18 cellular contexts compared by ENCODE assay signal in the genomic region with DNA sequence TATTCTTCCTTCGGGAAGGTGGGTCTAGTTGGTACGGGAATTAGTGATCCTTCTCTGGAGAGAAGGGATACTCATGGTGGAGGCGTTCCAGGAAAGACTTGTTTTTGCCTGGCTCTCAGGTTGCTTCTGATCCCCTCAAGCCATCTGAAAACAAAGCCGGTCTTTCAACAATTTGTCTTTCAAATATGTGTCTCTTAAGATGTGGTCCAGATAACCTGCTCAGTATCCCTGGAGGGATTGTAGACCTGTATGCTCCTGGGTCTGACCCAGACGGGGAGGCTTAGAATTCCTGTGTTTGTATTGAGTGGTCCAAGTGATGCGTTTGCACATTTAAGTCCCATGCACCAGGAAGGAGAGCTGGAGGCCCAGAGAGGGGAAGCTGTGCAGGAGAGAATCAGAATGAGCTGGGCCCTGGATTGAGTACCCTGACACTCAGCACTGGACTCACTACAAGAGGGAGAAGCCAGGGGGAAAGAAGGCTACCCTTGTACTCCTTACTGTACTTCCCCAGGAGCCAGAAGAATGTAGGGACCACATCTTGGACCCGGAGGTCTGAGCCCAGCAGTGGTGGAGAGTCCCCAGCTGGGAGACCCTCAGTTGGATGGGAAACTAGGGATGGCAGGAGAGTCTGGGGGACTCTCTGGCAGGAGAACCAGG. TPM values are rescaled to one million over a fixed set of nuclear protein-coding genes. Genes with fewer than 3 reads are reported as not detected.
A peak's percentile ranks its signal among the peaks of the same experiment; 100 is the strongest.
DNase-seq lines count a peak whose midpoint lies in the region; ATAC-seq, FAIRE-seq and TF ChIP-seq lines count a peak whose summit lies in the region.
"Had no signal": no experiment of that assay in that cellular context is flagged by ENCODE, and none has a peak within 500 bp of the region (broad histone marks: within the 10 kb centered on the region; RNA-seq: fewer than 3 reads in every experiment).

No MANE protein-coding gene starts in this region.

- H3K4me3 ChIP-seq in trophoblast cell (ENCODE audit: low read depth, low read length): no peak overlapping the region
- H3K4me3 ChIP-seq in HepG2 (replicated peaks in 1 of 3; ENCODE audit: insufficient read depth in 1 of 3, low read depth in 2 of 3, low read length in 3 of 3): no peak overlapping the region
- no peak overlapping the region for H3K4me3 ChIP-seq in esophagus muscularis mucosa

- peak overlapping the region; percentile 41 for H3K4me3 Mint-ChIP-seq in activated T-helper 17 cell treated with anti-CD3 and anti-CD28 coated beads, Interleukin-2, amount 50 U/mL, for 72 hours
- no peak overlapping the region for H3K4me3 Mint-ChIP-seq in activated T-helper 2 cell treated with anti-CD3 and anti-CD28 coated beads, Interferon-gamma antibody, Interleukin-2, Interleukin-4, amounts not matched to agents 10 μg/mL and 5 μg/mL and 100 μg/mL, durations not matched to agents 14 hours and 24 hours and 36 hours (ENCODE audit: low read depth)
- H3K4me3 Mint-ChIP-seq: CD14-positive monocyte had no signal

- WGBS in trophoblast cell (ENCODE audit: extremely low coverage, insufficient coverage, insufficient read length): no CpG with 5 or more reads among the region's 7 CpGs
- 39% methylated on average over 6 of the region's 7 CpGs for WGBS in HepG2 (ENCODE audit: low lambda C conversion rate)
- 94% methylated on average over 7 of the region's 7 CpGs for WGBS in esophagus muscularis mucosa

- TF ChIP-seq RAD21 in HepG2 (CRISPR knock-in tag; IDR thresholded peaks at IDR 0.05): no peak

- H4K8ac ChIP-seq in trophoblast cell (ENCODE audit: low read depth, low read length): no peak overlapping the region

- H3K4me2 ChIP-seq in trophoblast cell (ENCODE audit: low read length) (peak overlapping the region; percentile 5), HepG2 (ENCODE audit: low read depth, low read length) (no peak overlapping the region)

- intact Hi-C loops in HepG2 (cut with micrococcal nuclease; ENCODE audit: unreplicated experiment): loop anchor here (1.0 kb wide), 1 partner anchor 28 kb away; no protein-coding TSS in a partner anchor
- intact Hi-C loops in activated T-helper 2 cell treated with anti-CD3 and anti-CD28 coated beads, Interferon-gamma antibody, Interleukin-2, Interleukin-4, amounts not matched to agents 10 μg/mL and 5 μg/mL and 100 μg/mL, durations not matched to agents 14 hours and 24 hours and 36 hours (cut with micrococcal nuclease): loop anchor here (5.0 kb wide), 1 partner anchor 40 kb away; the partner anchor contains the start of genes ERH and SLC39A9
- intact Hi-C loops in esophagus muscularis mucosa (cut with DNase I): no loop called here

- no peak overlapping the region for H4K91ac ChIP-seq in trophoblast cell (ENCODE audit: low read depth, low read length)

- H3K9me3 Mint-ChIP-seq in activated T-helper 17 cell treated with anti-CD3 and anti-CD28 coated beads, Interleukin-2, amount 50 U/mL, for 72 hours: no peaks in the 10 kb centered on the region
- no peaks in the 10 kb centered on the region for H3K9me3 Mint-ChIP-seq in activated T-helper 2 cell treated with anti-CD3 and anti-CD28 coated beads, Interferon-gamma antibody, Interleukin-2, Interleukin-4, amounts not matched to agents 10 μg/mL and 5 μg/mL and 100 μg/mL, durations not matched to agents 14 hours and 24 hours and 36 hours
- H3K9me3 Mint-ChIP-seq: CD14-positive monocyte, IgD-negative memory B cell had no signal

- H3K27ac ChIP-seq in 22Rv1 (peak overlapping the region; percentile 55), trophoblast cell (ENCODE audit: low read depth, low read length) (no peak overlapping the region), HepG2 (ENCODE audit: extremely low read length, insufficient read depth, low read length) (no peak overlapping the region), esophagus muscularis mucosa (replicated peaks in 1 of 4) (no peak overlapping the region)

- TF ChIP-seq POLR2A in HepG2 (IDR thresholded peaks at IDR 0.05; ENCODE audit: insufficient read depth in 1 of 2, low read depth in 2 of 2, low read length in 2 of 2) (no peak), esophagus muscularis mucosa (IDR thresholded peaks at IDR 0.05; ENCODE audit: low read depth) (no peak)

- no peak overlapping the region for H2BK12ac ChIP-seq in trophoblast cell (ENCODE audit: low read length)

- TF ChIP-seq CTCF in 22Rv1 (IDR thresholded peaks at IDR 0.05) (no peak), HepG2 (CRISPR knock-in tag; IDR thresholded peaks at IDR 0.05) (no peak), esophagus muscularis mucosa (IDR thresholded peaks at IDR 0.05) (no peak)

- H3K9ac ChIP-seq in trophoblast cell (ENCODE audit: low read length): no peak overlapping the region
- H3K9ac ChIP-seq in HepG2 (ENCODE audit: insufficient read depth, low read depth, low read length): no peak overlapping the region

- peak; percentile 6 for DNase-seq in NOMO-1 treated with DMSO at 0.1 percent for 48 hours (lab: John Stamatoyannopoulos, UW; ENCODE audit: unreplicated experiment)
- no peak for DNase-seq in NOMO-1 treated with dmso at 0.1 percent for 144 hours (lab: John Stamatoyannopoulos, UW; ENCODE audit: unreplicated experiment)
- peak; percentile 42 to 80 for DNase-seq in trophoblast cell
- DNase-seq in HepG2 (ENCODE audit: low spot score): no peak
- DNase-seq in activated T-helper 2 cell treated with anti-CD3 and anti-CD28 coated beads, Interferon-gamma antibody, Interleukin-2, Interleukin-4, amounts not matched to agents 10 μg/mL and 5 μg/mL and 100 μg/mL, durations not matched to agents 14 hours and 24 hours and 36 hours (ENCODE audit: low spot score): no peak
- DNase-seq in esophagus muscularis mucosa (ENCODE audit: extremely low spot score): no peak
- DNase-seq: NCI-H1694, NCI-H2081, NCI-H2171, NCI-H345, NCI-H524, NCI-H82 had no signal

- H4K20me1 ChIP-seq in HepG2 (ENCODE audit: insufficient read depth, low read length): no peaks in the 10 kb centered on the region

- no peaks in the 10 kb centered on the region for H3K27me3 ChIP-seq in trophoblast cell (ENCODE audit: insufficient read depth, low read length)
- peaks cover 1 to 14% of the 10 kb centered on the region in 2 experiments; a peak in 1 of 5 replicates for H3K27me3 ChIP-seq in HepG2 (ENCODE audit: control insufficient read depth in 1 of 2, insufficient read depth in 2 of 2, low read length in 2 of 2)
- H3K27me3 ChIP-seq in esophagus muscularis mucosa: no peaks in the 10 kb centered on the region

- H4K12ac ChIP-seq in trophoblast cell (ENCODE audit: low read depth, low read length): no peak overlapping the region

- H3K18ac ChIP-seq in trophoblast cell (ENCODE audit: low read length): no peak overlapping the region

- ATAC-seq in activated T-helper 17 cell treated with anti-CD3 and anti-CD28 coated beads, Interleukin-2, amount 50 U/mL, for 72 hours (replicated peaks): no peak
- ATAC-seq in HepG2: no peak
- ATAC-seq: Right ventricle myocardium inferior had no signal

- no peak overlapping the region for H3K23ac ChIP-seq in trophoblast cell (ENCODE audit: low read length)

- no peak overlapping the region for H2BK120ac ChIP-seq in trophoblast cell (ENCODE audit: insufficient read depth, low read length, poor library complexity)

- in situ Hi-C loops in HepG2 (cut with HindIII; ENCODE audit: extremely low pct_ligation_motif_present, low pct_unique_long_range_greater_than_20kb): no loop called here

- no peak overlapping the region for H2AK5ac ChIP-seq in trophoblast cell (ENCODE audit: low read length)

- CTCF ChIA-PET in HepG2 (lab: Yijun Ruan, JAX; ENCODE audit: low intra/inter-chr PET ratio, low total read pairs): no interaction called here

- no TSS peak for BruUV-seq in HepG2 (replicated peaks; lab: Mats Ljungman, UMichigan)

- H3K27me3 Mint-ChIP-seq in activated T-helper 17 cell treated with anti-CD3 and anti-CD28 coated beads, Interleukin-2, amount 50 U/mL, for 72 hours: no peaks in the 10 kb centered on the region
- no peaks in the 10 kb centered on the region for H3K27me3 Mint-ChIP-seq in activated T-helper 2 cell treated with anti-CD3 and anti-CD28 coated beads, Interferon-gamma antibody, Interleukin-2, Interleukin-4, amounts not matched to agents 10 μg/mL and 5 μg/mL and 100 μg/mL, durations not matched to agents 14 hours and 24 hours and 36 hours (ENCODE audit: low read depth)

- no peak for FAIRE-seq in HepG2 (lab: Jason Lieb, UNC)
- FAIRE-seq: H54 had no signal

- H3K4me1 ChIP-seq in trophoblast cell (ENCODE audit: control insufficient read depth in 1 of 2, insufficient read depth in 2 of 2, low read length in 2 of 2) (peaks cover 11 to 13% of the 10 kb centered on the region in 2 experiments), HepG2 (ENCODE audit: insufficient read depth, low read length) (peaks cover 30% of the 10 kb centered on the region), esophagus muscularis mucosa (peaks cover 6 to 19% (median 15%) of the 10 kb centered on the region in 4 donors)

- H3K36me3 ChIP-seq in trophoblast cell (ENCODE audit: control insufficient read depth in 1 of 2, insufficient read depth in 2 of 2, low read length in 2 of 2) (no peaks in the 10 kb centered on the region), HepG2 (replicated peaks in 1 of 2; ENCODE audit: control insufficient read depth in 1 of 2, insufficient read depth in 2 of 2, low read length in 2 of 2) (no peaks in the 10 kb centered on the region), esophagus muscularis mucosa (no peaks in the 10 kb centered on the region)

- H3K4ac ChIP-seq in trophoblast cell (ENCODE audit: low read depth, low read length): no peak overlapping the region

- no peaks in the 10 kb centered on the region for H3K36me3 Mint-ChIP-seq in activated T-helper 17 cell treated with anti-CD3 and anti-CD28 coated beads, Interleukin-2, amount 50 U/mL, for 72 hours (ENCODE audit: low read depth)
- peaks cover 3% of the 10 kb centered on the region for H3K36me3 Mint-ChIP-seq in activated T-helper 2 cell treated with anti-CD3 and anti-CD28 coated beads, Interferon-gamma antibody, Interleukin-2, Interleukin-4, amounts not matched to agents 10 μg/mL and 5 μg/mL and 100 μg/mL, durations not matched to agents 14 hours and 24 hours and 36 hours (ENCODE audit: low read depth)
- H3K36me3 Mint-ChIP-seq: CD14-positive monocyte, IgD-negative memory B cell had no signal

- no peak for TF ChIP-seq EP300 in HepG2 (IDR thresholded peaks at IDR 0.05; ENCODE audit: low read depth in 2 of 2, low read length in 2 of 2)
- TF ChIP-seq EP300 in HepG2 (CRISPR knock-in tag; IDR thresholded peaks at IDR 0.05; ENCODE audit: borderline replicate concordance): no peak
- no peak for TF ChIP-seq EP300 in esophagus muscularis mucosa (IDR thresholded peaks at IDR 0.05)

- POLR2A ChIA-PET in HepG2 (lab: Yijun Ruan, JAX): no interaction called here

- H2BK5ac ChIP-seq in trophoblast cell (ENCODE audit: low read depth, low read length, poor library complexity): no peak overlapping the region

- H3K79me2 ChIP-seq in trophoblast cell (ENCODE audit: control insufficient read depth, insufficient read depth, low read length, poor library complexity): no peaks in the 10 kb centered on the region
- H3K79me2 ChIP-seq in HepG2 (ENCODE audit: insufficient read depth, low read length): no peaks in the 10 kb centered on the region

- peaks cover 3% of the 10 kb centered on the region for H3K79me1 ChIP-seq in trophoblast cell (ENCODE audit: low read length)

- peaks cover 25% of the 10 kb centered on the region for H3K4me1 Mint-ChIP-seq in activated T-helper 17 cell treated with anti-CD3 and anti-CD28 coated beads, Interleukin-2, amount 50 U/mL, for 72 hours
- H3K4me1 Mint-ChIP-seq in activated T-helper 2 cell treated with anti-CD3 and anti-CD28 coated beads, Interferon-gamma antibody, Interleukin-2, Interleukin-4, amounts not matched to agents 10 μg/mL and 5 μg/mL and 100 μg/mL, durations not matched to agents 14 hours and 24 hours and 36 hours (ENCODE audit: low read depth): peaks cover 26% of the 10 kb centered on the region

- H3K14ac ChIP-seq in trophoblast cell (ENCODE audit: low read length): no peak overlapping the region

- H3K9me3 ChIP-seq in trophoblast cell (ENCODE audit: insufficient read depth, low read depth, low read length): peaks cover 5% of the 10 kb centered on the region
- H3K9me3 ChIP-seq in HepG2 (ENCODE audit: low read length): no peaks in the 10 kb centered on the region
- no peaks in the 10 kb centered on the region for H3K9me3 ChIP-seq in esophagus muscularis mucosa

- H3K27ac Mint-ChIP-seq in activated T-helper 17 cell treated with anti-CD3 and anti-CD28 coated beads, Interleukin-2, amount 50 U/mL, for 72 hours: peak overlapping the region; percentile 42
- no peak overlapping the region for H3K27ac Mint-ChIP-seq in activated T-helper 2 cell treated with anti-CD3 and anti-CD28 coated beads, Interferon-gamma antibody, Interleukin-2, Interleukin-4, amounts not matched to agents 10 μg/mL and 5 μg/mL and 100 μg/mL, durations not matched to agents 14 hours and 24 hours and 36 hours
- H3K27ac Mint-ChIP-seq: CD14-positive monocyte had no signal

- no peak overlapping the region for H2AFZ ChIP-seq in trophoblast cell (ENCODE audit: insufficient read depth, low read length, poor library complexity)
- no peak overlapping the region for H2AFZ ChIP-seq in HepG2 (ENCODE audit: low read length)

RNA-seq across cellular contexts. Expression of gene ERH, which starts 40.4 kb away (rescaled TPM):
- total RNA-seq in activated T-helper 17 cell treated with anti-CD3 and anti-CD28 coated beads, Interleukin-2, amount 50 U/mL, for 72 hours: 100 to 1,000 TPM; 198 to 374 TPM
- polyA plus RNA-seq in trophoblast cell (2013): 159 TPM in 2 replicates
- total RNA-seq in HepG2 (2016; rRNA removed; fragmentation: Illumina TruSeq; extraction: Trizol) (341 and 491 TPM in 2 replicates), esophagus muscularis mucosa (10 to 100 TPM; 43.1 to 92.6 (median 64.2) TPM)
- 125 and 129 TPM in 2 replicates for total RNA-seq in HepG2 (2016; cell fraction: cytosol; rRNA removed; fragmentation: Illumina TruSeq; extraction: Trizol; ENCODE audit: low read depth)
- total RNA-seq in HepG2 (2016; cell fraction: insoluble cytoplasmic fraction; rRNA removed; fragmentation: Illumina TruSeq; extraction: Trizol): 358 and 522 TPM in 2 replicates
- 183 and 193 TPM in 2 replicates for total RNA-seq in HepG2 (2016; cell fraction: membrane; rRNA removed; fragmentation: Illumina TruSeq; extraction: Trizol)
- total RNA-seq in HepG2 (2016; cell fraction: nucleus; rRNA removed; fragmentation: Illumina TruSeq; extraction: Trizol): 143 and 174 TPM in 2 replicates
- 75.8 and 105 TPM in 2 replicates for polyA plus RNA-seq in HepG2 (2011; rRNA removed)
- 90.2 and 93.3 TPM in 2 replicates for polyA plus RNA-seq in HepG2 (2011; cell fraction: cytosol; rRNA removed)
- polyA plus RNA-seq in HepG2 (2011; cell fraction: nucleus; rRNA removed): 21.4 and 29.5 TPM in 2 replicates
- 129 and 223 TPM in 2 replicates for polyA plus RNA-seq in HepG2 (2012)
- polyA plus RNA-seq in HepG2 (2016; cell fraction: cytosol; fragmentation: Illumina TruSeq; extraction: Trizol; ENCODE audit: low read depth): 100 and 107 TPM in 2 replicates
- polyA plus RNA-seq in HepG2 (2016; cell fraction: insoluble cytoplasmic fraction; fragmentation: Illumina TruSeq; extraction: Trizol; ENCODE audit: low read depth): 571 and 661 TPM in 2 replicates
- polyA plus RNA-seq in HepG2 (2016; cell fraction: membrane; fragmentation: Illumina TruSeq; extraction: Trizol; ENCODE audit: low read depth): 175 and 180 TPM in 2 replicates
- polyA plus RNA-seq in HepG2 (2016; cell fraction: nucleus; fragmentation: Illumina TruSeq; extraction: Trizol; ENCODE audit: insufficient read depth, low read depth): 224 and 228 TPM in 2 replicates
- polyA minus RNA-seq in HepG2 (2011; rRNA and poly(A)+ RNA removed; ENCODE audit: low replicate concordance): 48.2 and 87.3 TPM in 2 replicates
- 116 and 129 TPM in 2 replicates for polyA minus RNA-seq in HepG2 (2011; cell fraction: cytosol; rRNA and poly(A)+ RNA removed)
- 100 and 107 TPM in 2 replicates for polyA minus RNA-seq in HepG2 (2011; cell fraction: nucleus; rRNA and poly(A)+ RNA removed)
- total RNA-seq in activated T-helper 2 cell treated with anti-CD3 and anti-CD28 coated beads, Interferon-gamma antibody, Interleukin-2, Interleukin-4, amounts not matched to agents 10 μg/mL and 5 μg/mL and 100 μg/mL, durations not matched to agents 14 hours and 24 hours and 36 hours: 390 and 410 TPM in 2 replicates

RNA-seq across cellular contexts. Expression of gene SLC39A9, which starts 40.8 kb away (rescaled TPM):
- 10 to 100 TPM; 43.9 to 61.1 TPM for total RNA-seq in activated T-helper 17 cell treated with anti-CD3 and anti-CD28 coated beads, Interleukin-2, amount 50 U/mL, for 72 hours
- polyA plus RNA-seq in trophoblast cell (2013): 41.2 and 42.9 TPM in 2 replicates
- total RNA-seq in HepG2 (2016; rRNA removed; fragmentation: Illumina TruSeq; extraction: Trizol): 63.8 and 69.5 TPM in 2 replicates
- total RNA-seq in HepG2 (2016; cell fraction: cytosol; rRNA removed; fragmentation: Illumina TruSeq; extraction: Trizol; ENCODE audit: low read depth): 9.2 and 9.9 TPM in 2 replicates
- 65.8 and 71.2 TPM in 2 replicates for total RNA-seq in HepG2 (2016; cell fraction: insoluble cytoplasmic fraction; rRNA removed; fragmentation: Illumina TruSeq; extraction: Trizol)
- total RNA-seq in HepG2 (2016; cell fraction: membrane; rRNA removed; fragmentation: Illumina TruSeq; extraction: Trizol): 32.7 and 37.8 TPM in 2 replicates
- total RNA-seq in HepG2 (2016; cell fraction: nucleus; rRNA removed; fragmentation: Illumina TruSeq; extraction: Trizol): 64.0 and 64.2 TPM in 2 replicates
- 45.5 and 46.6 TPM in 2 replicates for polyA plus RNA-seq in HepG2 (2011; rRNA removed)
- 33.9 and 43.3 TPM in 2 replicates for polyA plus RNA-seq in HepG2 (2011; cell fraction: cytosol; rRNA removed)
- 27.1 and 28.1 TPM in 2 replicates for polyA plus RNA-seq in HepG2 (2011; cell fraction: nucleus; rRNA removed)
- 21.9 and 26.1 TPM in 2 replicates for polyA plus RNA-seq in HepG2 (2012)
- polyA plus RNA-seq in HepG2 (2016; cell fraction: cytosol; fragmentation: Illumina TruSeq; extraction: Trizol; ENCODE audit: low read depth): 3.7 and 4.1 TPM in 2 replicates
- 30.0 and 36.3 TPM in 2 replicates for polyA plus RNA-seq in HepG2 (2016; cell fraction: insoluble cytoplasmic fraction; fragmentation: Illumina TruSeq; extraction: Trizol; ENCODE audit: low read depth)
- 14.3 and 15.0 TPM in 2 replicates for polyA plus RNA-seq in HepG2 (2016; cell fraction: membrane; fragmentation: Illumina TruSeq; extraction: Trizol; ENCODE audit: low read depth)
- polyA plus RNA-seq in HepG2 (2016; cell fraction: nucleus; fragmentation: Illumina TruSeq; extraction: Trizol; ENCODE audit: insufficient read depth, low read depth): 43.0 and 43.2 TPM in 2 replicates
- 194 and 305 TPM in 2 replicates for polyA minus RNA-seq in HepG2 (2011; rRNA and poly(A)+ RNA removed; ENCODE audit: low replicate concordance)
- 55.4 and 68.9 TPM in 2 replicates for polyA minus RNA-seq in HepG2 (2011; cell fraction: cytosol; rRNA and poly(A)+ RNA removed)
- polyA minus RNA-seq in HepG2 (2011; cell fraction: nucleus; rRNA and poly(A)+ RNA removed): 48.5 and 59.8 TPM in 2 replicates
- 43.7 and 46.7 TPM in 2 replicates for total RNA-seq in activated T-helper 2 cell treated with anti-CD3 and anti-CD28 coated beads, Interferon-gamma antibody, Interleukin-2, Interleukin-4, amounts not matched to agents 10 μg/mL and 5 μg/mL and 100 μg/mL, durations not matched to agents 14 hours and 24 hours and 36 hours
- 10 to 100 TPM; 37.6 to 46.3 (median 42.3) TPM for total RNA-seq in esophagus muscularis mucosa

Comparison
In these comparisons a context has a peak if more than half of its experiments do, and no peak if none do; other contexts are left out.
1. DNase-seq: peak in NOMO-1 treated with DMSO at 0.1 percent for 48 hours (single experiment) and trophoblast cell (2 of 2); none in NOMO-1 treated with dmso at 0.1 percent for 144 hours (single experiment), HepG2 (single experiment), activated T-helper 2 cell treated with anti-CD3 and anti-CD28 coated beads, Interferon-gamma antibody, Interleukin-2, Interleukin-4, amounts not matched to agents 10 μg/mL and 5 μg/mL and 100 μg/mL, durations not matched to agents 14 hours and 24 hours and 36 hours (single experiment) and esophagus muscularis mucosa (single experiment).